14 cellular contexts compared by ENCODE assay signal in genomic region chr7:28181921-28182517, GRCh38. TPM values are rescaled to one million over a fixed set of nuclear protein-coding genes. Genes with fewer than 3 reads are reported as not detected.
A peak's percentile ranks its signal among the peaks of the same experiment; 100 is the strongest.
DNase-seq lines count a peak whose midpoint lies in the region; ATAC-seq and TF ChIP-seq lines count a peak whose summit lies in the region.
"Had no signal": no experiment of that assay in that cellular context is flagged by ENCODE, and none has a peak within 500 bp of the region (broad histone marks: within the 10 kb centered on the region; RNA-seq: fewer than 3 reads in every experiment).

No MANE protein-coding gene starts in this region.

- peaks cover 2% of the 10 kb centered on the region for H3K36me3 Mint-ChIP-seq in IgD-negative memory B cell
- H3K36me3 Mint-ChIP-seq in neural progenitor cell: peaks cover 2% of the 10 kb centered on the region

- TF ChIP-seq CTCF in esophagus muscularis mucosa (IDR thresholded peaks at IDR 0.05): no peak
- no peak for TF ChIP-seq CTCF in neural progenitor cell (IDR thresholded peaks at IDR 0.05)

- H3F3A ChIP-seq in neural progenitor cell (ENCODE audit: low read depth): peaks cover 7% of the 10 kb centered on the region

- H3K27ac ChIP-seq in BLaER1 (no peak overlapping the region), esophagus muscularis mucosa (replicated peaks in 1 of 4) (peak overlapping the region; percentile 37 to 92 (median 54)), neural progenitor cell (no peak overlapping the region)
- H3K27ac ChIP-seq: left lung had no signal

- no peaks in the 10 kb centered on the region for H3K36me3 ChIP-seq in BLaER1
- H3K36me3 ChIP-seq in esophagus muscularis mucosa: no peaks in the 10 kb centered on the region
- H3K36me3 ChIP-seq in neural progenitor cell: no peaks in the 10 kb centered on the region
- H3K36me3 ChIP-seq: left lung had no signal

- ATAC-seq in HG03039 (IDR thresholded peaks at IDR 0.05; ENCODE audit: unreplicated experiment) (no peak), HG03460 (IDR thresholded peaks at IDR 0.05; ENCODE audit: unreplicated experiment) (no peak), HG03108 (IDR thresholded peaks at IDR 0.05; ENCODE audit: unreplicated experiment) (no peak)
- ATAC-seq: left lung, SK-N-SH treated with all-trans-retinoic acid at 6 μM for 48 hours had no signal

- no peaks in the 10 kb centered on the region for H3K9me3 ChIP-seq in BLaER1
- no peaks in the 10 kb centered on the region for H3K9me3 ChIP-seq in esophagus muscularis mucosa
- H3K9me3 ChIP-seq in neural progenitor cell (ENCODE audit: low read depth): no peaks in the 10 kb centered on the region
- H3K9me3 ChIP-seq: left lung had no signal

- intact Hi-C loops in esophagus muscularis mucosa (cut with DNase I): no loop called here

- H3K9me3 Mint-ChIP-seq in IgD-negative memory B cell: peaks cover 0 to 2% (median 0%) of the 10 kb centered on the region in 3 donors
- peaks cover 2% of the 10 kb centered on the region for H3K9me3 Mint-ChIP-seq in neural progenitor cell
- H3K9me3 Mint-ChIP-seq: stimulated activated naive CD8-positive, alpha-beta T cell treated with anti-CD3 and anti-CD28 coated beads, Interleukin-15, Interleukin-2, amounts not matched to agents 100 ng/mL and 50 ng/mL, for 24 hours had no signal

- no peak for TF ChIP-seq EP300 in esophagus muscularis mucosa (IDR thresholded peaks at IDR 0.05)

- no peak overlapping the region for H3K4me3 ChIP-seq in BLaER1
- no peak overlapping the region for H3K4me3 ChIP-seq in esophagus muscularis mucosa
- no peak overlapping the region for H3K4me3 ChIP-seq in neural progenitor cell
- H3K4me3 ChIP-seq: left lung had no signal

- H3K4me1 Mint-ChIP-seq in IgD-negative memory B cell (peaks cover 24 to 36% (median 26%) of the 10 kb centered on the region in 3 donors), neural progenitor cell (peaks cover 14% of the 10 kb centered on the region)

- peaks cover 31% of the 10 kb centered on the region for H3K4me1 ChIP-seq in BLaER1
- peaks cover 28 to 42% (median 41%) of the 10 kb centered on the region in 4 donors for H3K4me1 ChIP-seq in esophagus muscularis mucosa
- H3K4me1 ChIP-seq in neural progenitor cell: no peaks in the 10 kb centered on the region

- H3K27me3 Mint-ChIP-seq in IgD-negative memory B cell: no peaks in the 10 kb centered on the region
- peaks cover 12% of the 10 kb centered on the region for H3K27me3 Mint-ChIP-seq in neural progenitor cell (ENCODE audit: insufficient read depth, low read depth)
- H3K27me3 Mint-ChIP-seq: stimulated activated naive CD8-positive, alpha-beta T cell treated with anti-CD3 and anti-CD28 coated beads, Interleukin-15, Interleukin-2, amounts not matched to agents 100 ng/mL and 50 ng/mL, for 24 hours had no signal

- H3K27me3 ChIP-seq in BLaER1 (no peaks in the 10 kb centered on the region), esophagus muscularis mucosa (no peaks in the 10 kb centered on the region), neural progenitor cell (peaks cover 49% of the 10 kb centered on the region)
- H3K27me3 ChIP-seq: left lung had no signal

- TF ChIP-seq POLR2A in esophagus muscularis mucosa (IDR thresholded peaks at IDR 0.05; ENCODE audit: low read depth): no peak

- H3K4me3 Mint-ChIP-seq in IgD-negative memory B cell (peak overlapping the region in 3 of 4 donors; percentile 23 to 88 (median 49)), neural progenitor cell (peak overlapping the region; percentile 54)

- 36% methylated on average over 3 of the region's 3 CpGs for WGBS in esophagus muscularis mucosa

- 0 out of 2 replicates have a peak, but pooled peaks cover 11% of the 10 kb centered on the region for H4K20me1 ChIP-seq in BLaER1
- H4K20me1 ChIP-seq in neural progenitor cell (ENCODE audit: low read depth): no peaks in the 10 kb centered on the region

- no peak overlapping the region for H3K9ac ChIP-seq in BLaER1
- H3K9ac ChIP-seq in neural progenitor cell: no peak overlapping the region

- peak overlapping the region; percentile 35 to 82 (median 44) for H3K27ac Mint-ChIP-seq in IgD-negative memory B cell
- H3K27ac Mint-ChIP-seq in neural progenitor cell: no peak overlapping the region

- H3K79me2 ChIP-seq in neural progenitor cell (ENCODE audit: low read depth): no peaks in the 10 kb centered on the region

- no peak overlapping the region for H2AFZ ChIP-seq in neural progenitor cell (replicated peaks)

- no peak for DNase-seq in esophagus muscularis mucosa (ENCODE audit: extremely low spot score)
- no peak for DNase-seq in neural progenitor cell (ENCODE audit: low spot score)
- DNase-seq in activated naive CD4-positive, alpha-beta T cell treated with anti-CD3 and anti-CD28 coated beads, Interleukin-2, amount 50 U/mL, for 16 hours: no peak
- DNase-seq: activated CD4-positive, alpha-beta T cell treated with anti-CD3 and anti-CD28 coated beads for 1 hour; glutamatergic neuron; left lung; NCI-H1930 had no signal

- peak overlapping the region; percentile 0; the same call in 1 of the 2 replicates for H3K4me2 ChIP-seq in BLaER1
- H3K4me2 ChIP-seq in neural progenitor cell: no peak overlapping the region

RNA-seq across cellular contexts. Expression of gene JAZF1, which starts 1.4 kb away (rescaled TPM):
- polyA plus RNA-seq in IgD-negative memory B cell: 13.7 TPM
- total RNA-seq in esophagus muscularis mucosa: 10 to 100 TPM; 29.3 to 33.8 (median 30.1) TPM
- 1.3 and 3.1 TPM in 2 replicates for total RNA-seq in neural progenitor cell (ENCODE audit: low replicate concordance)

Comparison
In these comparisons a context has a peak if more than half of its experiments do, and no peak if none do; other contexts are left out.
1. H3K27ac ChIP-seq: peak in esophagus muscularis mucosa (4 of 4); none in BLaER1 (single experiment) and neural progenitor cell (single experiment).